In genomic region chr12:9687228-9687627, GRCh38 we compare ENCODE assay signal across 14 cellular contexts. TPM values are rescaled to one million over a fixed set of nuclear protein-coding genes. Genes with fewer than 3 reads are reported as not detected.
DNase-seq lines count a peak whose midpoint lies in the region; ATAC-seq, FAIRE-seq and TF ChIP-seq lines count a peak whose summit lies in the region.
"Had no signal": no experiment of that assay in that cellular context is flagged by ENCODE, and none has a peak within 500 bp of the region (broad histone marks: within the 10 kb centered on the region; RNA-seq: fewer than 3 reads in every experiment).

No MANE protein-coding gene starts in this region.

- POLR2A ChIA-PET in PC-3 (lab: Charles Lee; ENCODE audit: unreplicated experiment) (interaction anchor here (0.7 kb wide), 1 partner anchor 40 kb away, joined by 5 read pairs; no protein-coding TSS in a partner anchor), GM12878 (lab: Charles Lee) (no interaction called here)

- TF ChIP-seq EP300 in GM12878 (IDR thresholded peaks at IDR 0.05; ENCODE audit: borderline replicate concordance in 1 of 2, control insufficient read depth in 1 of 2, low read depth in 2 of 2, low read length in 2 of 2), result no peak

- H3K9me2 ChIP-seq in PC-3 (replicated peaks; ENCODE audit: low read length), result no peaks in the 10 kb centered on the region

- peaks cover 13% of the 10 kb centered on the region for H3K9me3 Mint-ChIP-seq in natural killer cell treated with Interleukin-12 subunit alpha and Interleukin-12 subunit beta and Interleukin-15 and Interleukin-18, amount 100 ng/mL, for 72 hours

- H3K27ac ChIP-seq in PC-3 (ENCODE audit: low read length) (no peak overlapping the region), GM12878 (ENCODE audit: control insufficient read depth, insufficient read depth) (no peak overlapping the region)
- H3K27ac ChIP-seq: dorsolateral prefrontal cortex, right lobe of liver had no signal

- no peaks in the 10 kb centered on the region for H3F3A ChIP-seq in PC-3 (ENCODE audit: low read length, unreplicated experiment)

- no peak for FAIRE-seq in GM12878 (lab: Jason Lieb, UNC)

- H3K4me1 ChIP-seq in PC-3 (ENCODE audit: insufficient read depth, low read length) (peaks cover 6% of the 10 kb centered on the region; the same call in 1 of the 2 replicates), GM12878 (ENCODE audit: control insufficient read depth, insufficient read depth, low read length) (peaks cover 4% of the 10 kb centered on the region; the same call in 1 of the 2 replicates)
- H3K4me1 ChIP-seq: right lobe of liver had no signal

- no peaks in the 10 kb centered on the region for H3K27me3 ChIP-seq in PC-3 (ENCODE audit: low read length)
- H3K27me3 ChIP-seq in GM12878 (replicated peaks in 1 of 2; ENCODE audit: control insufficient read depth in 2 of 2, insufficient read depth in 2 of 2, low read length in 1 of 2), result peaks cover 0 to 1% of the 10 kb centered on the region in 2 experiments; a peak in 2 of 4 replicates
- H3K27me3 ChIP-seq: dorsolateral prefrontal cortex, right lobe of liver had no signal

- H3K79me2 ChIP-seq in PC-3 (ENCODE audit: low read length), result no peaks in the 10 kb centered on the region
- peaks cover 26% of the 10 kb centered on the region for H3K79me2 ChIP-seq in GM12878 (ENCODE audit: control insufficient read depth, insufficient read depth, low read length)

- in situ Hi-C loops in GM12878 (cut with MboI), result no loop called here

- BruUV-seq in PC-3 (replicated peaks; lab: Mats Ljungman, UMichigan) (no TSS peak), GM12878 (replicated peaks; lab: Mats Ljungman, UMichigan) (no TSS peak)

- no peak for TF ChIP-seq POLR2A in GM12878 (IDR thresholded peaks at IDR 0.05; ENCODE audit: low read depth, low read length)

- H3K9ac ChIP-seq in PC-3 (ENCODE audit: low read length) (no peak overlapping the region), GM12878 (ENCODE audit: control insufficient read depth, insufficient read depth, low read length) (no peak overlapping the region)

- intact Hi-C loops in PC-3 (cut with micrococcal nuclease), result no loop called here
- intact Hi-C loops in GM12878 (cut with micrococcal nuclease; ENCODE audit: unreplicated experiment), result no loop called here

- WGBS in GM12878 (ENCODE audit: insufficient coverage, insufficient replicate concordance, low lambda C conversion rate, missing lambda C conversion rate), result 100% methylated on average over 1 of the region's 1 CpG

- no peak for TF ChIP-seq RAD21 in GM12878 (IDR thresholded peaks at IDR 0.05; ENCODE audit: insufficient read depth, low read depth, low read length)

- no peak overlapping the region for H3K27ac Mint-ChIP-seq in natural killer cell treated with Interleukin-12 subunit alpha and Interleukin-12 subunit beta and Interleukin-15 and Interleukin-18, amount 100 ng/mL, for 72 hours

- CTCF ChIA-PET in PC-3 (lab: Charles Lee) (no interaction called here), GM12878 (lab: Yijun Ruan, JAX) (interaction anchor here (0.9 to 1.5 kb wide), 5 partner anchors 21 to 218 kb away, joined by 3 to 4 read pairs (median 3); no protein-coding TSS in a partner anchor)

- SMC1A ChIA-PET in GM12878 (lab: Charles Lee; ENCODE audit: uncharacterized antibody, unreplicated experiment), result interaction anchor here (1.2 to 1.5 kb wide), 3 partner anchors 11 to 51 kb away, joined by 3 to 4 read pairs (median 3); no protein-coding TSS in a partner anchor

- H3K4me3 ChIP-seq in PC-3 (ENCODE audit: low read length) (no peak overlapping the region), GM12878 (no peak overlapping the region)
- H3K4me3 ChIP-seq: dorsolateral prefrontal cortex, right lobe of liver had no signal

- H2AFZ ChIP-seq in PC-3 (ENCODE audit: low read length) (no peak overlapping the region), GM12878 (ENCODE audit: control insufficient read depth, low read depth, low read length) (no peak overlapping the region)

- H4K20me1 ChIP-seq in PC-3 (ENCODE audit: low read length) (no peaks in the 10 kb centered on the region), GM12878 (ENCODE audit: control insufficient read depth, insufficient read depth) (no peaks in the 10 kb centered on the region)

- H3K36me3 Mint-ChIP-seq in natural killer cell treated with Interleukin-12 subunit alpha and Interleukin-12 subunit beta and Interleukin-15 and Interleukin-18, amount 100 ng/mL, for 72 hours, result peaks cover 71% of the 10 kb centered on the region

- ATAC-seq in activated CD4-positive, CD25-positive, alpha-beta regulatory T cell treated with anti-CD3 and anti-CD28 coated beads, Interleukin-2, amount 50 U/mL, for 24 hours, result peak; percentile 77 to 91
- ATAC-seq in PC-3 (peak; percentile 83; the same call in 1 of the 2 replicates), GM12878 (no peak), HG02642 (IDR thresholded peaks at IDR 0.05; ENCODE audit: poor library complexity, unreplicated experiment) (no peak), HG02759 (IDR thresholded peaks at IDR 0.05; ENCODE audit: unreplicated experiment) (no peak), HG03432 (IDR thresholded peaks at IDR 0.05; ENCODE audit: unreplicated experiment) (no peak)
- ATAC-seq in natural killer cell treated with Interleukin-12 subunit alpha and Interleukin-12 subunit beta and Interleukin-15 and Interleukin-18, amount 100 ng/mL, for 72 hours, result peak; percentile 68 to 85
- ATAC-seq: right lobe of liver had no signal

- H3K36me3 ChIP-seq in PC-3 (ENCODE audit: low read depth, low read length) (no peaks in the 10 kb centered on the region), GM12878 (ENCODE audit: control insufficient read depth in 2 of 2, insufficient read depth in 2 of 2, low read length in 1 of 2) (peaks cover 0 to 25% of the 10 kb centered on the region in 2 experiments; a peak in 2 of 4 replicates)
- H3K36me3 ChIP-seq: right lobe of liver had no signal

- peaks cover 57 to 78% of the 10 kb centered on the region in 2 donors for H3K4me1 Mint-ChIP-seq in natural killer cell treated with Interleukin-12 subunit alpha and Interleukin-12 subunit beta and Interleukin-15 and Interleukin-18, amount 100 ng/mL, for 72 hours (ENCODE audit: low read depth in 2 of 2)

- DNase-seq in activated CD4-positive, CD25-positive, alpha-beta regulatory T cell (lab: John Stamatoyannopoulos, UW), result no peak
- DNase-seq in PC-3 (peak; percentile 69), GM12878 (ENCODE audit: low read depth, low spot score) (no peak)
- DNase-seq in natural killer cell treated with Interleukin-12 subunit alpha and Interleukin-12 subunit beta and Interleukin-15 and Interleukin-18, amount 100 ng/mL, for 72 hours (ENCODE audit: low spot score), result no peak
- DNase-seq: activated effector memory CD4-positive, alpha-beta T cell treated with Interleukin-2 at 50 U/mL for 16 hours; dorsolateral prefrontal cortex; GF-D8; GOT3; right lobe of liver had no signal

- no peak overlapping the region for H3K4me2 ChIP-seq in PC-3 (ENCODE audit: low read length)
- no peak overlapping the region for H3K4me2 ChIP-seq in GM12878 (ENCODE audit: control insufficient read depth, insufficient read depth)

- no peaks in the 10 kb centered on the region for H3K27me3 Mint-ChIP-seq in natural killer cell treated with Interleukin-12 subunit alpha and Interleukin-12 subunit beta and Interleukin-15 and Interleukin-18, amount 100 ng/mL, for 72 hours

- H3K9me3 ChIP-seq in PC-3 (ENCODE audit: low read length) (no peaks in the 10 kb centered on the region), GM12878 (replicated peaks; ENCODE audit: control insufficient read depth, insufficient read depth, low read length) (peaks cover 8% of the 10 kb centered on the region; the same call in 2 of the 3 replicates)
- H3K9me3 ChIP-seq: right lobe of liver had no signal

- RAD21 ChIA-PET in GM12878 (lab: Charles Lee; ENCODE audit: unreplicated experiment), result interaction anchor here (0.7 to 1.1 kb wide), 2 partner anchors 65 to 83 kb away, joined by 3 to 4 read pairs; no protein-coding TSS in a partner anchor

- H3K4me3 Mint-ChIP-seq in natural killer cell treated with Interleukin-12 subunit alpha and Interleukin-12 subunit beta and Interleukin-15 and Interleukin-18, amount 100 ng/mL, for 72 hours, result peak overlapping the region; percentile 15

- TF ChIP-seq CTCF in PC-3 (conservative IDR thresholded peaks at IDR 0.05; ENCODE audit: low read depth, low read length), result no peak
- TF ChIP-seq CTCF in GM12878 (IDR thresholded peaks at IDR 0.05 in 2 of 3, conservative IDR thresholded peaks at IDR 0.05 in 1 of 3; ENCODE audit: control insufficient read depth in 2 of 3, extremely low read depth in 1 of 3, insufficient read depth in 1 of 3, low read depth in 3 of 3, low read length in 3 of 3), result no peak

RNA-seq across cellular contexts. Expression of gene CLEC2D, which starts 17.7 kb away (rescaled TPM):
- total RNA-seq in PC-3 (2014; rRNA removed) (2.9 and 3.3 TPM in 2 replicates), GM12878 (2014; rRNA removed) (14.9 and 16.1 TPM in 2 replicates), GM12878 (2014; rRNA removed; fragmentation: Illumina TruSeq; extraction: Trizol) (14.4 and 16.2 TPM in 2 replicates), GM12878 (2021) (15.4 and 15.5 TPM in 2 replicates)
- total RNA-seq in GM12878 (2013; cell fraction: nucleolus; rRNA removed), result 3.9 and 5.2 TPM in 2 replicates
- 121 TPM for polyA plus RNA-seq in GM12878 (2011; ENCODE audit: low read depth)
- polyA plus RNA-seq in GM12878 (2011; rRNA removed) (4.6 and 6.2 TPM in 2 replicates), GM12878 (2014; fragmentation: Illumina TruSeq; extraction: Trizol) (16.5 and 29.1 TPM in 2 replicates), GM12878 (2014; fragmentation: Nextera tagmentation; extraction: Ambion mirVana) (10 to 100 TPM; 29.8 TPM), GM12878 (2014; rRNA removed) (14.8 and 14.9 TPM in 2 replicates), GM12878 (2016; fragmentation: Nextera tagmentation; extraction: Ambion mirVana) (10 to 100 TPM; 25.4 to 27.5 TPM)
- polyA plus RNA-seq in GM12878 (2011; cell fraction: cytosol; rRNA removed), result 1.0 and 1.9 TPM in 2 replicates
- 4.2 and 4.5 TPM in 2 replicates for polyA plus RNA-seq in GM12878 (2011; cell fraction: nucleus; rRNA removed)
- polyA plus RNA-seq in GM12878 (2012), result 76.6 and 111 TPM in 2 replicates
- 3.1 and 3.8 TPM in 2 replicates for polyA minus RNA-seq in GM12878 (2011; rRNA and poly(A)+ RNA removed)
- 1.4 and 1.5 TPM in 2 replicates for polyA minus RNA-seq in GM12878 (2011; cell fraction: cytosol; rRNA and poly(A)+ RNA removed)
- polyA minus RNA-seq in GM12878 (2011; cell fraction: nucleus; rRNA and poly(A)+ RNA removed), result 1.3 and 3.0 TPM in 2 replicates
- 100 to 1,000 TPM in 1 of 2 donors, 10 to 100 TPM in 1; 95.2 to 122 TPM for total RNA-seq in natural killer cell treated with Interleukin-12 subunit alpha and Interleukin-12 subunit beta and Interleukin-15 and Interleukin-18, amount 100 ng/mL, for 72 hours

RNA-seq across cellular contexts. Expression of gene CLECL1, which starts 45.7 kb away (rescaled TPM):
- total RNA-seq in PC-3 (2014; rRNA removed) (not detected in 2 replicates), GM12878 (2014; rRNA removed) (25.0 and 25.9 TPM in 2 replicates), GM12878 (2014; rRNA removed; fragmentation: Illumina TruSeq; extraction: Trizol) (43.7 and 44.2 TPM in 2 replicates), GM12878 (2021) (29.0 and 33.6 TPM in 2 replicates)
- total RNA-seq in GM12878 (2013; cell fraction: nucleolus; rRNA removed), result 0.92 and 0.98 TPM in 2 replicates
- 95.5 TPM for polyA plus RNA-seq in GM12878 (2011; ENCODE audit: low read depth)
- polyA plus RNA-seq in GM12878 (2011; rRNA removed) (4.6 and 7.9 TPM in 2 replicates), GM12878 (2014; fragmentation: Illumina TruSeq; extraction: Trizol) (48.6 and 53.9 TPM in 2 replicates), GM12878 (2014; fragmentation: Nextera tagmentation; extraction: Ambion mirVana) (10 to 100 TPM; 53.3 to 56.5 TPM), GM12878 (2014; rRNA removed) (35.7 and 37.8 TPM in 2 replicates), GM12878 (2016; fragmentation: Nextera tagmentation; extraction: Ambion mirVana) (10 to 100 TPM; 50.9 to 52.9 TPM)
- 1.9 and 2.1 TPM in 2 replicates for polyA plus RNA-seq in GM12878 (2011; cell fraction: cytosol; rRNA removed)
- 1.6 and 3.5 TPM in 2 replicates for polyA plus RNA-seq in GM12878 (2011; cell fraction: nucleus; rRNA removed)
- polyA plus RNA-seq in GM12878 (2012), result 87.0 and 87.9 TPM in 2 replicates
- polyA minus RNA-seq in GM12878 (2011; rRNA and poly(A)+ RNA removed), result 0.88 and 2.4 TPM in 2 replicates
- 2.4 TPM in 1 of 2 replicates, not detected in the other for polyA minus RNA-seq in GM12878 (2011; cell fraction: cytosol; rRNA and poly(A)+ RNA removed)
- 1.8 and 3.0 TPM in 2 replicates for polyA minus RNA-seq in GM12878 (2011; cell fraction: nucleus; rRNA and poly(A)+ RNA removed)
- 1 to 10 TPM; 1.3 to 2.8 TPM for total RNA-seq in natural killer cell treated with Interleukin-12 subunit alpha and Interleukin-12 subunit beta and Interleukin-15 and Interleukin-18, amount 100 ng/mL, for 72 hours
- polyA plus RNA-seq: AG04450 had no signal

Comparison
In these comparisons a context has a peak if more than half of its experiments do, and no peak if none do; other contexts are left out.
1. ATAC-seq: peak in activated CD4-positive, CD25-positive, alpha-beta regulatory T cell treated with anti-CD3 and anti-CD28 coated beads, Interleukin-2, amount 50 U/mL, for 24 hours (2 of 2), PC-3 (single experiment) and natural killer cell treated with Interleukin-12 subunit alpha and Interleukin-12 subunit beta and Interleukin-15 and Interleukin-18, amount 100 ng/mL, for 72 hours (2 of 2); none in GM12878 (single experiment), HG02642 (single experiment), HG02759 (single experiment) and HG03432 (single experiment).
2. RNA of gene CLEC2D, which starts 17.7 kb away (total RNA-seq): 95.2 to 122 TPM in natural killer cell treated with Interleukin-12 subunit alpha and Interleukin-12 subunit beta and Interleukin-15 and Interleukin-18, amount 100 ng/mL, for 72 hours; 3.9 to 16.2 TPM in GM12878 and 2.9 to 3.3 TPM in PC-3; every median in the first group is over 4 times any median in the second.